ENCODE assay signal across 10 cellular contexts in the genomic region with DNA sequence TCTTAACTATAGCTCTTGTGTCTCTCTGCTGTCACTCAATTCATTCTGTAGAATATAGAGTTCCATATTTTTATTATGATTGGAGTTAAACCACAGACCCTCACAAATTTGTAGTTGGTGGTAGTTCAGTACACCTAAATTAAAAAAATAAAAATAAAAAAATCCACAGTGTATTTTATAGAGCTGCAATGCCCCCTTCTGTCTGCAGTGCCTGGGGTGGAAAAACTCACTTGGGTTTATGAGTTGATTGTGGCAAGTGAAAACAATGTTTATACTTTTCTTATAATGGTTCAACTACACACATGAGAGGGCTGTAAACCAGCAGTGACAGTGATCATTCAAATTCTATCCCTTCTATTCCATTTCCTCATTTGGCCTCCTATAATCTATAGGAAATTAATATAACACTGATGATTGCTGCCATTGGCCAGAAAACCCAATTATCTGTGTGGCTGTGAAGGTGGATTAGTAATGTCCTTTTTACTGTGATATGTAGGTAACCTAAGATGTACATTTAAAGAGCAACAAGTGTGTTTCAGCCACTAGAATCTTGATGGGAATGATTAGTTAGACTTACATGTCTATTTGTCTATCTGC.
DNase-seq lines count a peak whose midpoint lies in the region; ATAC-seq, FAIRE-seq and TF ChIP-seq lines count a peak whose summit lies in the region.
"Had no signal": no experiment of that assay in that cellular context is flagged by ENCODE, and none has a peak within 500 bp of the region (broad histone marks: within the 10 kb centered on the region; RNA-seq: fewer than 3 reads in every experiment).

No MANE protein-coding gene starts in this region.

- no peaks in the 10 kb centered on the region for H3K36me3 Mint-ChIP-seq in Caco-2 (ENCODE audit: insufficient read depth, unreplicated experiment)

- H3K4me3 ChIP-seq in breast epithelium (no peak overlapping the region), right lobe of liver (no peak overlapping the region), Caco-2 (ENCODE audit: low read depth, low read length) (no peak overlapping the region)

- POLR2A ChIA-PET in Caco-2 (lab: Charles Lee) = no interaction called here

- CTCF ChIA-PET in Caco-2 (lab: Charles Lee) = no interaction called here

- H3K9me3 ChIP-seq in breast epithelium (no peaks in the 10 kb centered on the region), right lobe of liver (no peaks in the 10 kb centered on the region), Caco-2 (no peaks in the 10 kb centered on the region)

- peak; percentile 28 for DNase-seq in AG08395 (ENCODE audit: low spot score)
- peak; percentile 12 for DNase-seq in HTR-8/SVneo (ENCODE audit: insufficient read length, low spot score)
- no peak for DNase-seq in breast epithelium (ENCODE audit: low spot score in 2 of 2)
- no peak for DNase-seq in right lobe of liver
- DNase-seq in stimulated activated CD4-positive, alpha-beta T cell treated with anti-CD3 and anti-CD28 coated beads, Interleukin-15, amount 100 ng/mL, for 24 hours = no peak
- DNase-seq in Caco-2 = no peak
- DNase-seq in NCI-H446 treated with DMSO at 0.1 percent for 48 hours (lab: John Stamatoyannopoulos, UW) = no peak
- DNase-seq in NCI-H2107 (lab: John Stamatoyannopoulos, UW) = no peak
- DNase-seq: DMS79, trophoblast cell had no signal

- no peaks in the 10 kb centered on the region for H3K27me3 ChIP-seq in breast epithelium
- no peaks in the 10 kb centered on the region for H3K27me3 ChIP-seq in right lobe of liver
- H3K27me3 ChIP-seq in Caco-2 (replicated peaks; ENCODE audit: control insufficient read depth, insufficient read depth, low read length) = no peaks in the 10 kb centered on the region

- H3K9me3 Mint-ChIP-seq in Caco-2 (ENCODE audit: unreplicated experiment) = no peaks in the 10 kb centered on the region

- FAIRE-seq in HTR-8/SVneo (lab: Jason Lieb, UNC) = no peak

- H3K4me3 Mint-ChIP-seq in Caco-2 (ENCODE audit: unreplicated experiment) = no peak overlapping the region

- no TSS peak for BruUV-seq in Caco-2 (replicated peaks; lab: Mats Ljungman, UMichigan)

- TF ChIP-seq POLR2A in breast epithelium (IDR thresholded peaks at IDR 0.05) (no peak), right lobe of liver (IDR thresholded peaks at IDR 0.05) (no peak)

- TF ChIP-seq CTCF in breast epithelium (IDR thresholded peaks at IDR 0.05) (peak in 2 of 3 donors; percentile 17 to 48), right lobe of liver (IDR thresholded peaks at IDR 0.05) (peak; percentile 40 to 59 (median 56)), Caco-2 (IDR thresholded peaks at IDR 0.05; ENCODE audit: insufficient read depth in 1 of 2, low read depth in 1 of 2, low read length in 1 of 2, severe bottlenecking in 1 of 2, unreplicated experiment in 1 of 2) (peak in 1 of 2 experiments; percentile 14)

- no peaks in the 10 kb centered on the region for H3K27me3 Mint-ChIP-seq in Caco-2 (ENCODE audit: insufficient read depth, unreplicated experiment)

- peaks cover 3 to 14% of the 10 kb centered on the region in 2 donors for H3K4me1 ChIP-seq in breast epithelium
- no peaks in the 10 kb centered on the region for H3K4me1 ChIP-seq in right lobe of liver
- no peaks in the 10 kb centered on the region for H3K4me1 ChIP-seq in Caco-2

- intact Hi-C loops in breast epithelium (cut with DNase I; ENCODE audit: low total_unique reads) (no loop called here), right lobe of liver (cut with DNase I) (no loop called here), Caco-2 (cut with micrococcal nuclease; ENCODE audit: unreplicated experiment) (loop anchor here (1.0 to 10.0 kb wide), 3 partner anchors 272 to 741 kb away; no protein-coding TSS in a partner anchor)

- H3K36me3 ChIP-seq in breast epithelium = no peaks in the 10 kb centered on the region
- H3K36me3 ChIP-seq in right lobe of liver = no peaks in the 10 kb centered on the region
- H3K36me3 ChIP-seq in Caco-2 (ENCODE audit: control insufficient read depth, insufficient read depth, low read length) = no peaks in the 10 kb centered on the region

- no peaks in the 10 kb centered on the region for H3K4me1 Mint-ChIP-seq in Caco-2 (ENCODE audit: low read depth, unreplicated experiment)

- H3K27ac ChIP-seq in breast epithelium (no peak overlapping the region), right lobe of liver (no peak overlapping the region)

- no peak overlapping the region for H3K27ac Mint-ChIP-seq in Caco-2 (ENCODE audit: unreplicated experiment)

- peak; percentile 33 to 59 (median 38) for ATAC-seq in right lobe of liver

Comparison
In these comparisons a context has a peak if more than half of its experiments do, and no peak if none do; other contexts are left out.
1. DNase-seq: peak in AG08395 (single experiment) and HTR-8/SVneo (single experiment); none in breast epithelium (0 of 2), right lobe of liver (0 of 3), stimulated activated CD4-positive, alpha-beta T cell treated with anti-CD3 and anti-CD28 coated beads, Interleukin-15, amount 100 ng/mL, for 24 hours (single experiment), Caco-2 (0 of 2), NCI-H446 treated with DMSO at 0.1 percent for 48 hours (single experiment) and NCI-H2107 (single experiment).